In genomic region chr6:125153541-125154183, GRCh38 we compare ENCODE assay signal across 8 cellular contexts.
A peak's percentile ranks its signal among the peaks of the same experiment; 100 is the strongest.
DNase-seq lines count a peak whose midpoint lies in the region; ATAC-seq and TF ChIP-seq lines count a peak whose summit lies in the region.

A gene with protein sequence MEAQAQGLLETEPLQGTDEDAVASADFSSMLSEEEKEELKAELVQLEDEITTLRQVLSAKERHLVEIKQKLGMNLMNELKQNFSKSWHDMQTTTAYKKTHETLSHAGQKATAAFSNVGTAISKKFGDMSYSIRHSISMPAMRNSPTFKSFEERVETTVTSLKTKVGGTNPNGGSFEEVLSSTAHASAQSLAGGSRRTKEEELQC (plus strand): TSS chr6:125153773. CDS start chr6:125153952, 179 bp downstream.

- H3K4me1 ChIP-seq in BLaER1: 0 out of 2 replicates have a peak, but pooled peaks cover 6% of the 10 kb centered on the region

- peak; percentile 97 for ATAC-seq in GM19372 (IDR thresholded peaks at IDR 0.05; ENCODE audit: low read depth, unreplicated experiment)
- peak; percentile 96 for ATAC-seq in HG03460 (IDR thresholded peaks at IDR 0.05; ENCODE audit: unreplicated experiment)

- peaks cover 18% of the 10 kb centered on the region for H3K9me3 ChIP-seq in BLaER1

- H3K36me3 ChIP-seq in BLaER1: no peaks in the 10 kb centered on the region

- peak within 1 kb of the TSS; percentile 54 for H3K4me3 ChIP-seq in BLaER1
- H3K4me3 ChIP-seq in epithelial cell of esophagus (ENCODE audit: low read length): peak within 1 kb of the TSS; percentile 89

- peaks cover 18% of the 10 kb centered on the region for H3K27me3 ChIP-seq in BLaER1

- TF ChIP-seq CTCF in epithelial cell of esophagus (IDR thresholded peaks at IDR 0.05; ENCODE audit: insufficient read depth, low read depth, low read length, missing control alignments): peak; percentile 90

- H4K20me1 ChIP-seq in BLaER1: no peaks in the 10 kb centered on the region

- DNase-seq in NCI-H774 (lab: John Stamatoyannopoulos, UW) (peak; percentile 96), activated T-cell treated with anti-CD3 and anti-CD28 coated beads for 1 hour (ENCODE audit: low read depth) (peak; percentile 37), epithelial cell of esophagus (ENCODE audit: low read depth) (peak; percentile 86), midbrain (lab: John Stamatoyannopoulos, UW) (peak; percentile 78)
- peak; percentile 36 to 38 for DNase-seq in stimulated activated CD8-positive, alpha-beta memory T cell treated with anti-CD3 and anti-CD28 coated beads, Interleukin-15, amount 100 ng/mL, for 48 hours (ENCODE audit: low read depth in 2 of 2)

- H3K4me2 ChIP-seq in BLaER1: peak within 1 kb of the TSS; percentile 52

- no peak within 1 kb of the TSS for H3K27ac ChIP-seq in BLaER1

- H3K9ac ChIP-seq in BLaER1: no peak within 1 kb of the TSS

Comparison
In these comparisons a context has a peak if more than half of its experiments do, and no peak if none do; other contexts are left out.
1. DNase-seq: peak in every context shown above with its lines; median percentile 96 in NCI-H774; 86 in epithelial cell of esophagus; 78 in midbrain; 37 in activated T-cell treated with anti-CD3 and anti-CD28 coated beads for 1 hour; 37 in stimulated activated CD8-positive, alpha-beta memory T cell treated with anti-CD3 and anti-CD28 coated beads, Interleukin-15, amount 100 ng/mL, for 48 hours.